ENCODE assay signal across 2 cellular contexts in genomic region chr17:16036261-16036660, GRCh38.
A peak's percentile ranks its signal among the peaks of the same experiment; 100 is the strongest.
TF ChIP-seq lines count a peak whose summit lies in the region.

No MANE protein-coding gene starts in this region.

TF ChIP-seq in HepG2, 621 proteins besides CTCF, POLR2A, EP300 and RAD21:
- TF ChIP-seq SETDB1 (CRISPR knock-in tag; IDR thresholded peaks at IDR 0.05; ENCODE audit: borderline replicate concordance) (no peak), RELA (CRISPR knock-in tag; IDR thresholded peaks at IDR 0.05) (no peak), SRF (IDR thresholded peaks at IDR 0.05; ENCODE audit: low read depth, low read length) (no peak), ZNF800 (CRISPR knock-in tag; IDR thresholded peaks at IDR 0.05) (no peak), TMF1 (CRISPR knock-in tag; IDR thresholded peaks at IDR 0.05; ENCODE audit: low read depth) (no peak), PITX1 (CRISPR knock-in tag; IDR thresholded peaks at IDR 0.05) (no peak), MIXL1 (CRISPR knock-in tag; IDR thresholded peaks at IDR 0.05) (no peak), HNRNPH1 (optimal IDR thresholded peaks at IDR 0.05; ENCODE audit: low read depth, low read length) (no peak), ZNF775 (CRISPR knock-in tag; IDR thresholded peaks at IDR 0.05; ENCODE audit: borderline replicate concordance) (no peak), ZBTB8A (CRISPR knock-in tag; IDR thresholded peaks at IDR 0.05; ENCODE audit: borderline replicate concordance, low read depth) (no peak), HNRNPL (IDR thresholded peaks at IDR 0.05; ENCODE audit: low read depth, low read length) (no peak), MED13 (CRISPR knock-in tag; IDR thresholded peaks at IDR 0.05) (no peak), RCOR2 (CRISPR knock-in tag; IDR thresholded peaks at IDR 0.05) (no peak), ZNF549 (CRISPR knock-in tag; IDR thresholded peaks at IDR 0.05) (no peak)

TF ChIP-seq in HEK293, 187 proteins besides CTCF, POLR2A, EP300 and RAD21:
- TF ChIP-seq ZNF549 (tag by site-specific recombination; IDR thresholded peaks at IDR 0.05) (no peak), SETDB1 (IDR thresholded peaks at IDR 0.05; ENCODE audit: insufficient read length, low read length) (peak; percentile 50), MYNN (tag by site-specific recombination; IDR thresholded peaks at IDR 0.05; ENCODE audit: borderline replicate concordance) (peak; percentile 68)
